Comparison of ENCODE assay signal across 8 cellular contexts in genomic region chr14:59254146-59254910, GRCh38.
DNase-seq lines count a peak whose midpoint lies in the region; ATAC-seq, FAIRE-seq and TF ChIP-seq lines count a peak whose summit lies in the region.
"Had no signal": no experiment of that assay in that cellular context is flagged by ENCODE, and none has a peak within 500 bp of the region (broad histone marks: within the 10 kb centered on the region; RNA-seq: fewer than 3 reads in every experiment).

No MANE protein-coding gene starts in this region.

- ATAC-seq in HG03378 (IDR thresholded peaks at IDR 0.05; ENCODE audit: unreplicated experiment): peak; percentile 6

- H3K36me3 ChIP-seq in thyroid gland: no peaks in the 10 kb centered on the region
- H3K36me3 ChIP-seq in MM.1S (replicated peaks; ENCODE audit: insufficient read depth, low read length): no peaks in the 10 kb centered on the region

- H3K9me3 ChIP-seq in thyroid gland (no peaks in the 10 kb centered on the region), MM.1S (replicated peaks; ENCODE audit: insufficient read depth, low read length) (no peaks in the 10 kb centered on the region)

- no peak for TF ChIP-seq POLR2A in thyroid gland (IDR thresholded peaks at IDR 0.05)

- H3K4me3 ChIP-seq in thyroid gland (replicated peaks in 1 of 3) (no peak overlapping the region), MM.1S (ENCODE audit: low read length) (no peak overlapping the region)
- H3K4me3 ChIP-seq: PC-9 had no signal

- no peaks in the 10 kb centered on the region for H3K27me3 ChIP-seq in thyroid gland
- H3K27me3 ChIP-seq in MM.1S (replicated peaks; ENCODE audit: insufficient read depth, low read length): no peaks in the 10 kb centered on the region

- DNase-seq in amniotic stem cell (lab: John Stamatoyannopoulos, UW) (peak; percentile 16), thyroid gland (peak; percentile 89 to 91), MM.1S (no peak), iPS-NIHi7 (ENCODE audit: extremely low spot score) (no peak), NCI-H2171 (lab: John Stamatoyannopoulos, UW) (no peak)

- H3K27ac ChIP-seq in thyroid gland (peak overlapping the region; percentile 87 to 96 (median 87)), MM.1S (ENCODE audit: low read length) (no peak overlapping the region)
- H3K27ac ChIP-seq: PC-9 had no signal

- no peaks in the 10 kb centered on the region for H4K20me1 ChIP-seq in MM.1S (ENCODE audit: insufficient read depth, low read length)

- no peaks in the 10 kb centered on the region for H3F3A ChIP-seq in MM.1S (ENCODE audit: insufficient read depth, low read length)

- no peaks in the 10 kb centered on the region for H3K9me2 ChIP-seq in MM.1S (replicated peaks; ENCODE audit: insufficient read depth, low read length)

- no peak overlapping the region for H2AFZ ChIP-seq in MM.1S (ENCODE audit: low read length)
- H2AFZ ChIP-seq: PC-9 had no signal

- peak; percentile 76 for FAIRE-seq in islet of Langerhans (lab: Jason Lieb, UNC)

- no peak overlapping the region for H3K9ac ChIP-seq in MM.1S (ENCODE audit: low read length)

- intact Hi-C loops in thyroid gland (cut with DNase I): no loop called here

- TF ChIP-seq CTCF in thyroid gland (IDR thresholded peaks at IDR 0.05) (peak in 1 of 6 experiments; percentile 7), MM.1S (IDR thresholded peaks at IDR 0.05; ENCODE audit: low read length) (no peak)

- peaks cover 18 to 23% of the 10 kb centered on the region in 2 donors for H3K4me1 ChIP-seq in thyroid gland
- H3K4me1 ChIP-seq in MM.1S (ENCODE audit: low read length): no peaks in the 10 kb centered on the region

- H3K79me2 ChIP-seq in MM.1S (ENCODE audit: low read length): no peaks in the 10 kb centered on the region

- no peak overlapping the region for H3K4me2 ChIP-seq in MM.1S (ENCODE audit: low read depth, low read length)
- H3K4me2 ChIP-seq: PC-9 had no signal

- WGBS in thyroid gland, 2 donors: 18 to 23% methylated on average over 7 of the region's 7 CpGs

Comparison
In these comparisons a context has a peak if more than half of its experiments do, and no peak if none do; other contexts are left out.
1. DNase-seq: peak in amniotic stem cell (single experiment) and thyroid gland (2 of 2); none in MM.1S (single experiment), iPS-NIHi7 (single experiment) and NCI-H2171 (single experiment).